10 cellular contexts compared by ENCODE assay signal in the genomic region with DNA sequence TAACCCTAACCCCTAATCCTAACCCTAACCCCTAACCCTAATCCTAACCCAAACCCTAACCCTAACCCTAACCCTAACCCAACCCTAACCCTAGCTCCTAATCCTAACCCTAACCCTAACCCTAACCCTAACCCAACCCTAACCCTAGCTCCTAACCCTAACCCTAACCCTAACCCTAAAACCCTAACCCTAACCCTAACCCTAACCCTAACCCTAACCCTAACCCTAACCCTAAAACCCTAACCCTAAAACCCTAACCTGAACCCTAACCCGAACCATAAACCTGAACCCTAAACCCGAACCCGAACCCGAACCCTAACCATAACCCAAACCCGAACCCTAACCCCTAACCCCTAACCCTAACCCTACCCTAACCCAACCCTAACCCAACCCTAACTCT. TPM values are rescaled to one million over a fixed set of nuclear protein-coding genes. Genes with fewer than 3 reads are reported as not detected.
"Had no signal": no experiment of that assay in that cellular context is flagged by ENCODE, and none has a peak within 500 bp of the region (broad histone marks: within the 10 kb centered on the region; RNA-seq: fewer than 3 reads in every experiment).

No MANE protein-coding gene starts in this region.

RNA-seq across cellular contexts. Expression of gene SCGB1C2, which starts 24.3 kb away (rescaled TPM):
- total RNA-seq: activated B cell treated with CpG ODN at 0.5 μM for 24 hours; activated CD4-positive, alpha-beta T cell treated with anti-CD3 and anti-CD28 coated beads, Interleukin-2, amount 10 ng/mL, durations not matched to agents 24 days and 14 days; activated CD8-positive, alpha-beta memory T cell treated with anti-CD3 and anti-CD28 coated beads, Interleukin-2, amount 10 ng/mL, durations not matched to agents 7 days and 5 days; activated naive CD4-positive, alpha-beta T cell treated with anti-CD3 and anti-CD28 coated beads, Interleukin-2, amount 50 U/mL, for 72 hours; activated T-helper 1 cell treated with anti-CD3 and anti-CD28 coated beads, Interleukin-12 subunit alpha, Interleukin-12 subunit beta, Interleukin-2, Interleukin-4 antibody, amounts not matched to agents 30 ng/mL and 10 ng/mL and 1 ng/mL, durations not matched to agents 14 hours and 24 hours and 36 hours; astrocyte; cardiac muscle cell; M059J; SK-MEL-5; T-cell had no signal
- polyA plus RNA-seq: cardiac muscle cell had no signal
